In genomic region chr19:41563847-41564514, GRCh38 we compare ENCODE assay signal across 1 cellular context.
TF ChIP-seq lines count a peak whose summit lies in the region.

No MANE protein-coding gene starts in this region.

TF ChIP-seq in neural cell, 6 proteins besides CTCF, POLR2A, EP300 and RAD21 (continued from another document):
- no peak for TF ChIP-seq MXI1 (conservative IDR thresholded peaks at IDR 0.05; ENCODE audit: poor library complexity, severe bottlenecking)
